ENCODE assay signal across 8 cellular contexts in genomic region chr16:85553436-85554113, GRCh38. TPM values are rescaled to one million over a fixed set of nuclear protein-coding genes. Genes with fewer than 3 reads are reported as not detected.
DNase-seq lines count a peak whose midpoint lies in the region; ATAC-seq lines count a peak whose summit lies in the region.

No MANE protein-coding gene starts in this region.

- H3K27me3 Mint-ChIP-seq in T-helper 17 cell: no peaks in the 10 kb centered on the region

- peak overlapping the region; percentile 96 for H3K4me3 Mint-ChIP-seq in T-helper 17 cell
- peak overlapping the region; percentile 95 for H3K4me3 Mint-ChIP-seq in stimulated activated effector memory CD8-positive, alpha-beta T cell treated with anti-CD3 and anti-CD28 coated beads, Interleukin-12 subunit alpha, Interleukin-12 subunit beta, amount 100 ng/mL, for 72 hours

- peak; percentile 84 for DNase-seq in GM03348 (ENCODE audit: low spot score)
- DNase-seq in Kasumi-1 (lab: John Stamatoyannopoulos, UW): peak; percentile 54 to 57
- peak in 2 of 3 donors; percentile 13 to 36 for DNase-seq in T-helper 17 cell
- peak; percentile 72 for DNase-seq in cerebellar cortex (ENCODE audit: low spot score)
- DNase-seq in left colon: peak in 1 of 2 donors; percentile 80
- peak; percentile 42 to 81 for DNase-seq in stimulated activated effector memory CD8-positive, alpha-beta T cell treated with anti-CD3 and anti-CD28 coated beads, Interleukin-12 subunit alpha, Interleukin-12 subunit beta, amount 100 ng/mL, for 72 hours (ENCODE audit: low spot score in 2 of 2)
- DNase-seq in ureter (ENCODE audit: low spot score): no peak

- peak; percentile 18 for ATAC-seq in GM21717 (IDR thresholded peaks at IDR 0.05; ENCODE audit: unreplicated experiment)
- peak; percentile 43 for ATAC-seq in T-helper 17 cell
- peak; percentile 22 for ATAC-seq in left colon
- ATAC-seq in stimulated activated effector memory CD8-positive, alpha-beta T cell treated with anti-CD3 and anti-CD28 coated beads, Interleukin-12 subunit alpha, Interleukin-12 subunit beta, amount 100 ng/mL, for 72 hours: peak; percentile 36

- no peaks in the 10 kb centered on the region for H3K36me3 Mint-ChIP-seq in T-helper 17 cell (ENCODE audit: low read depth)
- peaks cover 42% of the 10 kb centered on the region for H3K36me3 Mint-ChIP-seq in stimulated activated effector memory CD8-positive, alpha-beta T cell treated with anti-CD3 and anti-CD28 coated beads, Interleukin-12 subunit alpha, Interleukin-12 subunit beta, amount 100 ng/mL, for 72 hours

- H3K9me3 ChIP-seq in T-helper 17 cell (ENCODE audit: control insufficient read depth, low read length, poor library complexity, severe bottlenecking): no peaks in the 10 kb centered on the region

- H3K9me3 Mint-ChIP-seq in stimulated activated effector memory CD8-positive, alpha-beta T cell treated with anti-CD3 and anti-CD28 coated beads, Interleukin-12 subunit alpha, Interleukin-12 subunit beta, amount 100 ng/mL, for 72 hours: no peaks in the 10 kb centered on the region

- H3K4me1 Mint-ChIP-seq in T-helper 17 cell: peaks cover 28% of the 10 kb centered on the region
- H3K4me1 Mint-ChIP-seq in stimulated activated effector memory CD8-positive, alpha-beta T cell treated with anti-CD3 and anti-CD28 coated beads, Interleukin-12 subunit alpha, Interleukin-12 subunit beta, amount 100 ng/mL, for 72 hours: peaks cover 42% of the 10 kb centered on the region

- peak overlapping the region; percentile 94 for H3K27ac Mint-ChIP-seq in T-helper 17 cell
- H3K27ac Mint-ChIP-seq in stimulated activated effector memory CD8-positive, alpha-beta T cell treated with anti-CD3 and anti-CD28 coated beads, Interleukin-12 subunit alpha, Interleukin-12 subunit beta, amount 100 ng/mL, for 72 hours: peak overlapping the region; percentile 97

- intact Hi-C loops in left colon (cut with DNase I, micrococcal nuclease): no loop called here

RNA-seq across cellular contexts. Expression of gene GSE1, which starts 59.5 kb away (rescaled TPM):
- total RNA-seq in T-helper 17 cell: 10 to 100 TPM; 39.1 to 40.9 TPM
- total RNA-seq in left colon: 100 to 1,000 TPM in 1 of 2 donors, 10 to 100 TPM in 1; 94.7 to 110 TPM
- 49.8 TPM for total RNA-seq in ureter
